ENCODE assay signal across 27 cellular contexts in genomic region chr3:124083990-124084389, GRCh38. TPM values are rescaled to one million over a fixed set of nuclear protein-coding genes. Genes with fewer than 3 reads are reported as not detected.
DNase-seq lines count a peak whose midpoint lies in the region; ATAC-seq, FAIRE-seq and TF ChIP-seq lines count a peak whose summit lies in the region.
"Had no signal": no experiment of that assay in that cellular context is flagged by ENCODE, and none has a peak within 500 bp of the region (broad histone marks: within the 10 kb centered on the region; RNA-seq: fewer than 3 reads in every experiment).

No MANE protein-coding gene starts in this region.

- FAIRE-seq in bronchial epithelial cell (lab: Jason Lieb, UNC): peak; percentile 89
- FAIRE-seq: GM19239, K562 had no signal

- peak; percentile 55 for ATAC-seq in stimulated activated memory B cell treated with anti-CD40 and anti-IgM and Interleukin-4, amounts not matched to agents 10 μg/mL and 1 μg/mL and 100 μg/mL, for 72 hours
- ATAC-seq in HG02763 (IDR thresholded peaks at IDR 0.05; ENCODE audit: unreplicated experiment): no peak
- ATAC-seq: GM23338, K562, WTC11 had no signal

- DNase-seq in NCI-H1436 (lab: John Stamatoyannopoulos, UW) (peak; percentile 47), NCI-H1436 treated with DMSO at 0.1 percent for 48 hours (lab: John Stamatoyannopoulos, UW) (no peak), NCI-H128 (lab: John Stamatoyannopoulos, UW; ENCODE audit: unreplicated experiment) (peak; percentile 42), bronchial epithelial cell (ENCODE audit: low read depth) (no peak), dorsolateral prefrontal cortex (no peak), HK-2 (ENCODE audit: unreplicated experiment) (no peak)
- DNase-seq: activated CD4-positive, alpha-beta memory T cell treated with anti-CD3 and anti-CD28 coated beads for 36 hours; activated gamma-delta T cell; activated T-cell treated with anti-CD3 and anti-CD28 coated beads for 4 hours; adrenal gland; GF-D8; hypothalamus; islet precursor cell; MV-4-11; nucleus accumbens; right cardiac atrium; T-helper 9 cell; testis had no signal

- no peak overlapping the region for H3K27ac Mint-ChIP-seq in stimulated activated memory B cell treated with anti-CD40 and anti-IgM and Interleukin-4, amounts not matched to agents 10 μg/mL and 1 μg/mL and 100 μg/mL, for 72 hours
- H3K27ac Mint-ChIP-seq: activated CD4-positive, alpha-beta memory T cell treated with anti-CD3 and anti-CD28 coated beads for 36 hours; WTC11 had no signal

- no peak overlapping the region for H3K4me3 Mint-ChIP-seq in stimulated activated memory B cell treated with anti-CD40 and anti-IgM and Interleukin-4, amounts not matched to agents 10 μg/mL and 1 μg/mL and 100 μg/mL, for 72 hours
- H3K4me3 Mint-ChIP-seq: activated CD4-positive, alpha-beta memory T cell treated with anti-CD3 and anti-CD28 coated beads for 36 hours; CD14-positive monocyte; GM23338; WTC11 had no signal

- peaks cover 5% of the 10 kb centered on the region for H3K27me3 ChIP-seq in bronchial epithelial cell (ENCODE audit: control insufficient read depth, insufficient read depth, low read length)
- H3K27me3 ChIP-seq in dorsolateral prefrontal cortex: no peaks in the 10 kb centered on the region
- H3K27me3 ChIP-seq: adrenal gland, testis had no signal

- H3K4me1 Mint-ChIP-seq in stimulated activated memory B cell treated with anti-CD40 and anti-IgM and Interleukin-4, amounts not matched to agents 10 μg/mL and 1 μg/mL and 100 μg/mL, for 72 hours: no peaks in the 10 kb centered on the region
- H3K4me1 Mint-ChIP-seq: CD14-positive monocyte had no signal

- H3K36me3 ChIP-seq in bronchial epithelial cell (ENCODE audit: control insufficient read depth, insufficient read depth, low read length): no peaks in the 10 kb centered on the region
- H3K36me3 ChIP-seq: adrenal gland, cardiac muscle cell had no signal

- no peaks in the 10 kb centered on the region for H3K9me3 Mint-ChIP-seq in stimulated activated memory B cell treated with anti-CD40 and anti-IgM and Interleukin-4, amounts not matched to agents 10 μg/mL and 1 μg/mL and 100 μg/mL, for 72 hours
- H3K9me3 Mint-ChIP-seq: activated CD4-positive, alpha-beta memory T cell treated with anti-CD3 and anti-CD28 coated beads for 36 hours; CD14-positive monocyte; GM23338; WTC11 had no signal

- no peak for TF ChIP-seq CTCF in bronchial epithelial cell (IDR thresholded peaks at IDR 0.05; ENCODE audit: insufficient read depth, low read length, severe bottlenecking)
- no peak for TF ChIP-seq CTCF in dorsolateral prefrontal cortex (IDR thresholded peaks at IDR 0.05 in 54 of 56, conservative IDR thresholded peaks at IDR 0.05 in 2 of 56; ENCODE audit: low read depth in 1 of 56, partially characterized antibody in 56 of 56)

- intact Hi-C loops in dorsolateral prefrontal cortex (cut with DNase I): loop anchor here in 1 of 2 donors (5.0 kb wide), 1 partner anchor 67 kb away; no protein-coding TSS in a partner anchor

- H3K27ac ChIP-seq in dorsolateral prefrontal cortex: peak overlapping the region in 7 of 59 donors; percentile 2 to 40 (median 32)
- H3K27ac ChIP-seq: adrenal gland, cardiac muscle cell had no signal

- H3K27me3 Mint-ChIP-seq in stimulated activated memory B cell treated with anti-CD40 and anti-IgM and Interleukin-4, amounts not matched to agents 10 μg/mL and 1 μg/mL and 100 μg/mL, for 72 hours: peaks cover 17% of the 10 kb centered on the region

- H3K4me3 ChIP-seq in bronchial epithelial cell (ENCODE audit: low read depth, low read length) (no peak overlapping the region), dorsolateral prefrontal cortex (no peak overlapping the region)
- H3K4me3 ChIP-seq: adrenal gland, cardiac muscle cell, GM23338, K562, lung, testis had no signal

- no peaks in the 10 kb centered on the region for H3K36me3 Mint-ChIP-seq in stimulated activated memory B cell treated with anti-CD40 and anti-IgM and Interleukin-4, amounts not matched to agents 10 μg/mL and 1 μg/mL and 100 μg/mL, for 72 hours
- H3K36me3 Mint-ChIP-seq: activated CD4-positive, alpha-beta memory T cell treated with anti-CD3 and anti-CD28 coated beads for 36 hours; CD14-positive monocyte; WTC11 had no signal

RNA-seq across cellular contexts. Expression of gene KALRN, which starts 50.8 kb away (rescaled TPM):
- 1.8 and 7.3 TPM in 2 replicates for total RNA-seq in bronchial epithelial cell
- 100 to 1,000 TPM; 132 to 438 (median 316) TPM for total RNA-seq in dorsolateral prefrontal cortex

Comparison
In these comparisons a context has a peak if more than half of its experiments do, and no peak if none do; other contexts are left out.
1. DNase-seq: peak in NCI-H1436 (single experiment) and NCI-H128 (single experiment); none in NCI-H1436 treated with DMSO at 0.1 percent for 48 hours (single experiment), bronchial epithelial cell (single experiment), dorsolateral prefrontal cortex (0 of 10) and HK-2 (single experiment).
2. RNA of gene KALRN, which starts 50.8 kb away (total RNA-seq): 132 to 438 TPM in dorsolateral prefrontal cortex; 1.8 to 7.3 TPM in bronchial epithelial cell; every median in the first group is over 10 times any median in the second.